12 cellular contexts compared by ENCODE assay signal in the genomic region with DNA sequence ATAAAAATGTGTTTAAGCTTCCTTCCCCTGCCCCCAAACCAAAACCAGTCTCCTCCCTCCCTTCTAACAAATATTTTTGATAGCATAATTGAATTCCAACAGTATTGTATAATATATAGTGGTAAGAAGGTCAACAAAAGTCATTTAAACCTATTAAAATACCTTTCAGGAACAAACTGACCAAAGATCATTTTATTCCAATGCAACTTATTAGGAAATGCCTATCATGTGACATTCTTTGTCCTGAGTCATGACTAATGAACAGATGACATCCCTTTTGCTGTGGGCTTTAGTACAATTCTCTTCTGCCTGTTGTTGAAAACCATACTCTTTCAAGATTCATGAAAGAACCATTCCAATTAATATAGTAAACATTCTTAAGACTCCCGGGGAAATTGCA. TPM values are rescaled to one million over a fixed set of nuclear protein-coding genes. Genes with fewer than 3 reads are reported as not detected.
DNase-seq lines count a peak whose midpoint lies in the region; ATAC-seq, FAIRE-seq and TF ChIP-seq lines count a peak whose summit lies in the region.
"Had no signal": no experiment of that assay in that cellular context is flagged by ENCODE, and none has a peak within 500 bp of the region (broad histone marks: within the 10 kb centered on the region; RNA-seq: fewer than 3 reads in every experiment).

No MANE protein-coding gene starts in this region.

- H3K9me3 Mint-ChIP-seq in activated T-helper 17 cell treated with anti-CD3 and anti-CD28 coated beads, Interleukin-2, amount 50 U/mL, for 72 hours, result no peaks in the 10 kb centered on the region
- H3K9me3 Mint-ChIP-seq: memory B cell had no signal

- 19% methylated on average over 1 of the region's 1 CpG for WGBS in smooth muscle cell (ENCODE audit: low lambda C conversion rate)

- H3K4me2 ChIP-seq in smooth muscle cell, result no peak overlapping the region

- H3K4me3 Mint-ChIP-seq in activated T-helper 17 cell treated with anti-CD3 and anti-CD28 coated beads, Interleukin-2, amount 50 U/mL, for 72 hours, result no peak overlapping the region
- H3K4me3 Mint-ChIP-seq: memory B cell, T-helper 17 cell had no signal

- ATAC-seq in activated T-helper 17 cell treated with anti-CD3 and anti-CD28 coated beads, Interleukin-2, amount 50 U/mL, for 72 hours (replicated peaks), result no peak
- ATAC-seq: T-helper 17 cell had no signal

- no peaks in the 10 kb centered on the region for H3K27me3 Mint-ChIP-seq in activated T-helper 17 cell treated with anti-CD3 and anti-CD28 coated beads, Interleukin-2, amount 50 U/mL, for 72 hours
- H3K27me3 Mint-ChIP-seq: memory B cell, T-helper 17 cell had no signal

- peak overlapping the region; percentile 26 for H3K27ac Mint-ChIP-seq in activated T-helper 17 cell treated with anti-CD3 and anti-CD28 coated beads, Interleukin-2, amount 50 U/mL, for 72 hours
- H3K27ac Mint-ChIP-seq: memory B cell, T-helper 17 cell had no signal

- no peaks in the 10 kb centered on the region for H3K79me2 ChIP-seq in smooth muscle cell (ENCODE audit: low read depth)

- no peaks in the 10 kb centered on the region for H3K4me1 Mint-ChIP-seq in activated T-helper 17 cell treated with anti-CD3 and anti-CD28 coated beads, Interleukin-2, amount 50 U/mL, for 72 hours

- peak; percentile 8 for FAIRE-seq in frontal cortex (lab: Jason Lieb, UNC)
- FAIRE-seq: H1 had no signal

- no peak for TF ChIP-seq CTCF in smooth muscle cell (IDR thresholded peaks at IDR 0.05; ENCODE audit: borderline replicate concordance, insufficient read depth, poor library complexity, severe bottlenecking)

- no peaks in the 10 kb centered on the region for H3K36me3 ChIP-seq in smooth muscle cell (ENCODE audit: low read depth)

- H3K4me3 ChIP-seq in smooth muscle cell, result no peak overlapping the region

- H3K4me1 ChIP-seq in smooth muscle cell (ENCODE audit: low read depth), result peaks cover 10% of the 10 kb centered on the region

- H3F3A ChIP-seq in smooth muscle cell (ENCODE audit: low read depth), result peaks cover 8% of the 10 kb centered on the region

- H3K27me3 ChIP-seq in smooth muscle cell (ENCODE audit: low read depth), result no peaks in the 10 kb centered on the region

- no peaks in the 10 kb centered on the region for H3K9me3 ChIP-seq in smooth muscle cell (replicated peaks; ENCODE audit: low read depth)

- peak overlapping the region; percentile 54 for H3K27ac ChIP-seq in smooth muscle cell (ENCODE audit: low read depth)

- no peaks in the 10 kb centered on the region for H4K20me1 ChIP-seq in smooth muscle cell (ENCODE audit: low read depth)

- H3K9ac ChIP-seq in smooth muscle cell (ENCODE audit: low read depth), result no peak overlapping the region

- peaks cover 30% of the 10 kb centered on the region for H3K36me3 Mint-ChIP-seq in activated T-helper 17 cell treated with anti-CD3 and anti-CD28 coated beads, Interleukin-2, amount 50 U/mL, for 72 hours (ENCODE audit: low read depth)
- H3K36me3 Mint-ChIP-seq: memory B cell had no signal

- no peak overlapping the region for H2AFZ ChIP-seq in smooth muscle cell (ENCODE audit: low read depth)

- peak; percentile 48 for DNase-seq in GM04504 (ENCODE audit: low read depth)
- no peak for DNase-seq in frontal cortex (ENCODE audit: low spot score in 2 of 2)
- no peak for DNase-seq in smooth muscle cell (lab: John Stamatoyannopoulos, UW; ENCODE audit: unreplicated experiment)
- DNase-seq in NCI-H1436 treated with DMSO at 0.1 percent for 48 hours (lab: John Stamatoyannopoulos, UW), result no peak
- DNase-seq in NCI-H345 treated with DMSO at 0.1 percent for 48 hours (lab: John Stamatoyannopoulos, UW; ENCODE audit: unreplicated experiment), result no peak
- DNase-seq in islet precursor cell, result no peak
- no peak for DNase-seq in COLO668 (lab: John Stamatoyannopoulos, UW; ENCODE audit: unreplicated experiment)
- DNase-seq: aorta, T-helper 17 cell had no signal

RNA-seq across cellular contexts. Expression of a gene that starts 51.5 kb away (rescaled TPM):
- total RNA-seq in activated T-helper 17 cell treated with anti-CD3 and anti-CD28 coated beads, Interleukin-2, amount 50 U/mL, for 72 hours, result 10 to 100 TPM; 36.5 to 63.6 TPM
- 6.1 TPM for total RNA-seq in frontal cortex
- total RNA-seq in smooth muscle cell, result 13.1 and 21.2 TPM in 2 replicates
- 10.2 and 17.1 TPM in 2 replicates for polyA plus RNA-seq in smooth muscle cell
